ENCODE assay signal across 8 cellular contexts in the genomic region with DNA sequence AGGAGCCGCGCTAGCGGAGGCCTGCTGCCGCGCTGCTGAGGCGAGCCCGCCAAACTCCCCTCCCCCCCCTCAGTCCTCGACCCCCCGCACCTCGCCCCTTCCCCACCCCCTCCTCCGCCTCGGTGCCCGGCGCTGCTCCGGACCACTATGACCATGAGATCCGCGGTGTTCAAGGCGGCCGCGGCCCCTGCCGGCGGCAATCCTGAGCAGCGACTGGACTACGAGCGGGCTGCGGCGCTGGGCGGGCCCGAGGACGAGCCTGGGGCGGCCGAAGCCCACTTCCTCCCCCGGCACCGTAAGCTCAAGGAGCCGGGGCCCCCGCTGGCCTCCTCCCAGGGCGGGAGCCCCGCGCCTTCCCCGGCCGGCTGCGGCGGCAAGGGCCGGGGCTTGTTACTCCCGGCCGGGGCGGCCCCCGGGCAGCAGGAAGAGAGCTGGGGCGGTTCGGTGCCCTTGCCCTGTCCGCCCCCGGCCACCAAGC. TPM values are rescaled to one million over a fixed set of nuclear protein-coding genes. Genes with fewer than 3 reads are reported as not detected.
A peak's percentile ranks its signal among the peaks of the same experiment; 100 is the strongest.
DNase-seq lines count a peak whose midpoint lies in the region; ATAC-seq and TF ChIP-seq lines count a peak whose summit lies in the region.

No MANE protein-coding gene starts in this region.

- no peaks in the 10 kb centered on the region for H3K27me3 ChIP-seq in breast epithelium
- H3K27me3 ChIP-seq in subcutaneous abdominal adipose tissue (ENCODE audit: control insufficient read depth in 5 of 5, insufficient read depth in 4 of 5, low read length in 5 of 5) = no peaks in the 10 kb centered on the region

- no peak for TF ChIP-seq CTCF in breast epithelium (IDR thresholded peaks at IDR 0.05)

- intact Hi-C loops in breast epithelium (cut with DNase I; ENCODE audit: low total_unique reads) = no loop called here
- intact Hi-C loops in left colon (cut with DNase I, micrococcal nuclease) = no loop called here

- no peaks in the 10 kb centered on the region for H3K36me3 ChIP-seq in breast epithelium
- H3K36me3 ChIP-seq in subcutaneous abdominal adipose tissue (ENCODE audit: control insufficient read depth in 5 of 5, insufficient read depth in 5 of 5, low read length in 5 of 5) = peaks cover 0 to 18% (median 14%) of the 10 kb centered on the region in 5 donors

- ATAC-seq in GM21529 (IDR thresholded peaks at IDR 0.05; ENCODE audit: unreplicated experiment) = peak; percentile 40
- ATAC-seq in left colon = peak; percentile 44

- peak overlapping the region in 4 of 5 donors; percentile 82 to 97 (median 88) for H3K9ac ChIP-seq in subcutaneous abdominal adipose tissue (ENCODE audit: low read length in 5 of 5)

- H3K4me3 ChIP-seq in breast epithelium (peak overlapping the region; percentile 81 to 100 (median 85)), subcutaneous abdominal adipose tissue (ENCODE audit: low read depth in 1 of 5, low read length in 5 of 5) (peak overlapping the region in 4 of 5 donors; percentile 88 to 97 (median 96))

- H3K9me3 ChIP-seq in breast epithelium (no peaks in the 10 kb centered on the region), subcutaneous abdominal adipose tissue (ENCODE audit: control insufficient read depth in 5 of 5, low read length in 5 of 5) (no peaks in the 10 kb centered on the region)

- H3K27ac ChIP-seq in breast epithelium = peak overlapping the region; percentile 95 to 100
- peak overlapping the region; percentile 92 for H3K27ac ChIP-seq in subcutaneous abdominal adipose tissue (ENCODE audit: low read depth, low read length)

- TF ChIP-seq POLR2A in breast epithelium (IDR thresholded peaks at IDR 0.05) = no peak

- DNase-seq in Daoy (ENCODE audit: low read depth) (peak; percentile 64), NCI-H2227 treated with DMSO at 0.1 percent for 48 hours (lab: John Stamatoyannopoulos, UW) (peak; percentile 13), breast epithelium (ENCODE audit: low spot score in 2 of 2) (no peak), left colon (peak in 1 of 2 donors; percentile 66), NCI-H1436 treated with DMSO at 0.1 percent for 48 hours (lab: John Stamatoyannopoulos, UW) (no peak), occipital lobe (lab: John Stamatoyannopoulos, UW) (no peak)

- H3K4me1 ChIP-seq in breast epithelium (peaks cover 0 to 9% of the 10 kb centered on the region in 2 donors), subcutaneous abdominal adipose tissue (ENCODE audit: control insufficient read depth in 5 of 5, insufficient read depth in 5 of 5, low read length in 5 of 5) (peaks cover 0 to 39% (median 35%) of the 10 kb centered on the region in 5 donors)

RNA-seq across cellular contexts. Expression of a gene that starts 0.7 kb away (rescaled TPM):
- 46.5 and 52.5 TPM in 2 replicates for total RNA-seq in Daoy (2014; rRNA removed; shearing (Covaris generic))
- total RNA-seq in breast epithelium (10 to 100 TPM; 49.3 to 79.3 (median 78.2) TPM), left colon (10 to 100 TPM; 77.4 to 82.0 TPM), occipital lobe (89.2 TPM)

RNA-seq across cellular contexts. Expression of a gene that starts 17.8 kb away (rescaled TPM):
- 47.8 and 56.5 TPM in 2 replicates for total RNA-seq in Daoy (2014; rRNA removed; shearing (Covaris generic))
- 10 to 100 TPM; 57.4 to 67.0 (median 65.1) TPM for total RNA-seq in breast epithelium
- 10 to 100 TPM; 56.2 to 58.9 TPM for total RNA-seq in left colon
- total RNA-seq in occipital lobe = 43.8 TPM

RNA-seq across cellular contexts. Expression of a gene that starts 22.1 kb away (rescaled TPM):
- total RNA-seq in Daoy (2014; rRNA removed; shearing (Covaris generic)) = 0.80 and 1.4 TPM in 2 replicates
- 10 to 100 TPM in 1 of 3 donors, 1 to 10 TPM in 2; 8.8 to 10.5 (median 9.2) TPM for total RNA-seq in breast epithelium
- total RNA-seq in left colon = 10 to 100 TPM; 16.9 to 19.8 TPM
- total RNA-seq in occipital lobe = 0.78 TPM

RNA-seq across cellular contexts. Expression of a gene that starts 54.8 kb away (rescaled TPM):
- 0.51 and 1.2 TPM in 2 replicates for total RNA-seq in Daoy (2014; rRNA removed; shearing (Covaris generic))
- 10 to 100 TPM in 1 of 3 donors, 1 to 10 TPM in 2; 3.2 to 10.8 (median 5.0) TPM for total RNA-seq in breast epithelium
- total RNA-seq in left colon = 100 to 1,000 TPM; 149 to 194 TPM
- total RNA-seq in occipital lobe = 17.0 TPM

RNA-seq across cellular contexts. Expression of a gene that starts 59.7 kb away (rescaled TPM):
- total RNA-seq in Daoy (2014; rRNA removed; shearing (Covaris generic)) = 4.4 and 7.7 TPM in 2 replicates
- total RNA-seq in breast epithelium (10 to 100 TPM; 41.6 to 61.0 (median 48.1) TPM), left colon (10 to 100 TPM; 48.4 to 56.3 TPM), occipital lobe (91.1 TPM)

Comparison
In these comparisons a context has a peak if more than half of its experiments do, and no peak if none do; other contexts are left out.
1. DNase-seq: peak in Daoy (single experiment) and NCI-H2227 treated with DMSO at 0.1 percent for 48 hours (single experiment); none in breast epithelium (0 of 2), NCI-H1436 treated with DMSO at 0.1 percent for 48 hours (single experiment) and occipital lobe (single experiment).